In genomic region chr21:15586752-15587436, GRCh38 we compare ENCODE assay signal across 26 cellular contexts.
"Had no signal": no experiment of that assay in that cellular context is flagged by ENCODE, and none has a peak within 500 bp of the region (broad histone marks: within the 10 kb centered on the region; RNA-seq: fewer than 3 reads in every experiment).

No MANE protein-coding gene starts in this region.

- H3K4me1 ChIP-seq: colonic mucosa, esophagus squamous epithelium, parathyroid adenoma, prostate gland, right atrium auricular region, suprapubic skin, transverse colon had no signal

- H3K36me3 ChIP-seq: colonic mucosa, esophagus squamous epithelium, prostate gland, right atrium auricular region, suprapubic skin, transverse colon had no signal

- H3K27me3 Mint-ChIP-seq: dendritic cell treated with granulocyte-macrophage colony-stimulating factor and Interleukin-4, amounts not matched to agents 40 ng/mL and 50 ng/mL, for 4 days; naive B cell; stimulated activated naive CD8-positive, alpha-beta T cell treated with anti-CD3 and anti-CD28 coated beads, Interleukin-15, amount 100 ng/mL, for 72 hours had no signal

- H3K36me3 Mint-ChIP-seq: memory B cell; naive B cell; natural killer cell treated with Interleukin-12 subunit alpha and Interleukin-12 subunit beta and Interleukin-15 and Interleukin-18, amount 100 ng/mL, for 72 hours had no signal

- ATAC-seq: left lobe of liver; natural killer cell treated with Interleukin-12 subunit alpha and Interleukin-12 subunit beta and Interleukin-15 and Interleukin-18, amount 100 ng/mL, for 72 hours; sciatic nerve; stimulated activated naive CD8-positive, alpha-beta T cell treated with anti-CD3 and anti-CD28 coated beads, Interleukin-15, amount 100 ng/mL, for 72 hours had no signal

- H3K9me3 ChIP-seq: colonic mucosa, esophagus squamous epithelium, prostate gland, right atrium auricular region, suprapubic skin, transverse colon had no signal

- H3K79me2 ChIP-seq: parathyroid adenoma had no signal

- DNase-seq: colonic mucosa; effector memory CD4-positive, alpha-beta T cell; erythroblast; esophagus squamous epithelium; foreskin melanocyte; naive B cell; stimulated activated CD4-positive, alpha-beta T cell treated with anti-CD3 and anti-CD28 coated beads, Interleukin-12 subunit alpha, Interleukin-12 subunit beta, amount 100 ng/mL, for 4 hours; stimulated activated CD4-positive, alpha-beta T cell treated with anti-CD3 and anti-CD28 coated beads, Interleukin-1b, Interleukin-23, amount 100 ng/mL, for 48 hours; stimulated activated CD4-positive, alpha-beta T cell treated with anti-CD3 and anti-CD28 coated beads, Interleukin-4, amount 100 ng/mL, for 1 hour; stimulated activated CD8-positive, alpha-beta memory T cell treated with anti-CD3 and anti-CD28 coated beads, Interleukin-4, amount 100 ng/mL, for 48 hours; stimulated activated naive CD4-positive, alpha-beta T cell; stimulated activated naive CD8-positive, alpha-beta T cell treated with anti-CD3 and anti-CD28 coated beads, Interleukin-15, amount 100 ng/mL, for 72 hours; transverse colon had no signal

- H3K4me3 ChIP-seq: colonic mucosa, esophagus squamous epithelium, lung, prostate gland, right atrium auricular region, smooth muscle cell, suprapubic skin, transverse colon had no signal

- H3K9ac ChIP-seq: parathyroid adenoma had no signal

- H2AFZ ChIP-seq: parathyroid adenoma had no signal

- H3K4me2 ChIP-seq: smooth muscle cell had no signal

- H3K4me3 Mint-ChIP-seq: dendritic cell treated with granulocyte-macrophage colony-stimulating factor and Interleukin-4, amounts not matched to agents 40 ng/mL and 50 ng/mL, for 4 days; memory B cell; naive B cell; natural killer cell treated with Interleukin-12 subunit alpha and Interleukin-12 subunit beta and Interleukin-15 and Interleukin-18, amount 100 ng/mL, for 72 hours; neural crest cell; stimulated activated naive CD8-positive, alpha-beta T cell treated with anti-CD3 and anti-CD28 coated beads, Interleukin-15, amount 100 ng/mL, for 72 hours had no signal

- H3K4me1 Mint-ChIP-seq: memory B cell; naive B cell; neural crest cell; stimulated activated naive CD8-positive, alpha-beta T cell treated with anti-CD3 and anti-CD28 coated beads, Interleukin-15, amount 100 ng/mL, for 72 hours had no signal

- H3K27ac ChIP-seq: colonic mucosa, esophagus squamous epithelium, parathyroid adenoma, right atrium auricular region, suprapubic skin, transverse colon had no signal

- H3K27ac Mint-ChIP-seq: dendritic cell treated with granulocyte-macrophage colony-stimulating factor and Interleukin-4, amounts not matched to agents 40 ng/mL and 50 ng/mL, for 4 days; memory B cell; naive B cell; natural killer cell treated with Interleukin-12 subunit alpha and Interleukin-12 subunit beta and Interleukin-15 and Interleukin-18, amount 100 ng/mL, for 72 hours; stimulated activated naive CD8-positive, alpha-beta T cell treated with anti-CD3 and anti-CD28 coated beads, Interleukin-15, amount 100 ng/mL, for 72 hours had no signal

- FAIRE-seq: keratinocyte had no signal

- H3K9me3 Mint-ChIP-seq: dendritic cell treated with granulocyte-macrophage colony-stimulating factor and Interleukin-4, amounts not matched to agents 40 ng/mL and 50 ng/mL, for 4 days; memory B cell; natural killer cell treated with Interleukin-12 subunit alpha and Interleukin-12 subunit beta and Interleukin-15 and Interleukin-18, amount 100 ng/mL, for 72 hours had no signal

- H3K27me3 ChIP-seq: colonic mucosa, esophagus squamous epithelium, right atrium auricular region, suprapubic skin, transverse colon had no signal
